In the genomic region with DNA sequence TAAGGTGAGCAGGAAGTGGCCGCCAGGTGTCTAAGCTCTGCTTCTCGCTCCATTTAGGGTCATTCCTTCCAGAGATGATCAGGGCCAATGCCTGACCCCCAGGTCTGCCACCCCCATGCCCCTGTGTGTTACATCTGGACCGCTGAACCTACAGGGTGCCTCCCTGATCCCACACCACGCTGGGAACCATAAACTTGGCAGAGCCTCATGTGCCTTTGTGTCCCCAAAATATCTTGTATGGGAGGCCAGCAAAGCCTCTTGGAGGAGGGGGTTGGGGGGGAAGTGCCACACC, we compare ENCODE assay signal across 14 cellular contexts.
"Had no signal": no experiment of that assay in that cellular context is flagged by ENCODE, and none has a peak within 500 bp of the region (broad histone marks: within the 10 kb centered on the region; RNA-seq: fewer than 3 reads in every experiment).

No MANE protein-coding gene starts in this region.

- DNase-seq: activated CD4-positive, alpha-beta memory T cell treated with anti-CD3 and anti-CD28 coated beads for 36 hours; activated effector memory CD4-positive, alpha-beta T cell treated with Interleukin-2 at 50 U/mL for 16 hours; activated T-cell treated with anti-CD3 and anti-CD28 coated beads, Interleukin-2, amount 50 U/mL, for 24 hours; esophagus squamous epithelium; hippocampal formation; mesendoderm; stimulated activated CD4-positive, alpha-beta T cell treated with anti-CD3 and anti-CD28 coated beads, Interleukin-15, amount 100 ng/mL, for 24 hours; stimulated activated CD4-positive, alpha-beta T cell treated with anti-CD3 and anti-CD28 coated beads, Interleukin-4, amount 100 ng/mL, for 1 hour; stimulated activated naive CD4-positive, alpha-beta T cell; T-helper 1 cell; T1000; WERI-Rb-1 had no signal

- H3K27me3 ChIP-seq: esophagus squamous epithelium, neutrophil, suprapubic skin had no signal

- H3K27ac ChIP-seq: neutrophil, suprapubic skin, WERI-Rb-1 had no signal

- H3K36me3 ChIP-seq: suprapubic skin, WERI-Rb-1 had no signal

- H3K9me3 ChIP-seq: esophagus squamous epithelium, neutrophil, suprapubic skin had no signal

- H3K4me3 ChIP-seq: esophagus squamous epithelium, suprapubic skin had no signal
